ENCODE assay signal across 10 cellular contexts in genomic region chr4:148044889-148045352, GRCh38.
DNase-seq lines count a peak whose midpoint lies in the region; ATAC-seq, FAIRE-seq and TF ChIP-seq lines count a peak whose summit lies in the region.
"Had no signal": no experiment of that assay in that cellular context is flagged by ENCODE, and none has a peak within 500 bp of the region (broad histone marks: within the 10 kb centered on the region; RNA-seq: fewer than 3 reads in every experiment).

No MANE protein-coding gene starts in this region.

- peak; percentile 44 for ATAC-seq in left lobe of liver

- DNase-seq in GM18507 (ENCODE audit: extremely low spot score, insufficient read length, low read depth), result peak; percentile 17
- no peak for DNase-seq in HFFc6
- DNase-seq in NB4 (ENCODE audit: low read depth), result peak; percentile 11
- DNase-seq in left lobe of liver (ENCODE audit: low spot score), result no peak
- no peak for DNase-seq in superior temporal gyrus (ENCODE audit: extremely low spot score)
- no peak for DNase-seq in AG20443 (ENCODE audit: low spot score)
- DNase-seq in DMS153 (lab: John Stamatoyannopoulos, UW), result no peak
- DNase-seq in cortex of kidney (lab: John Stamatoyannopoulos, UW), result no peak

- no peak overlapping the region for H3K4me3 ChIP-seq in NB4 (ENCODE audit: low read depth, low read length)

- peaks cover 15% of the 10 kb centered on the region for H3K36me3 Mint-ChIP-seq in HFFc6 (ENCODE audit: low read depth)
- H3K36me3 Mint-ChIP-seq: IgD-negative memory B cell had no signal

- TF ChIP-seq POLR2A in NB4 (IDR thresholded peaks at IDR 0.05; ENCODE audit: extremely low read depth, insufficient read length), result no peak

- no peak overlapping the region for H3K4me3 Mint-ChIP-seq in HFFc6
- H3K4me3 Mint-ChIP-seq: IgD-negative memory B cell had no signal

- peaks cover 2% of the 10 kb centered on the region; the same call in 1 of the 2 replicates for H3K27me3 Mint-ChIP-seq in HFFc6 (ENCODE audit: insufficient read depth)

- H3K9me3 Mint-ChIP-seq in HFFc6, result no peaks in the 10 kb centered on the region
- H3K9me3 Mint-ChIP-seq: IgD-negative memory B cell had no signal

- no peaks in the 10 kb centered on the region for H3K4me1 Mint-ChIP-seq in HFFc6 (ENCODE audit: low read depth)

- TF ChIP-seq CTCF in HFFc6 (IDR thresholded peaks at IDR 0.05) (peak; percentile 31), NB4 (IDR thresholded peaks at IDR 0.05; ENCODE audit: low read depth, low read length) (no peak)

- H3K27ac Mint-ChIP-seq in HFFc6, result no peak overlapping the region

- peak; percentile 84 for FAIRE-seq in GM18507 (lab: Jason Lieb, UNC)
- FAIRE-seq: endometrium had no signal

Comparison
In these comparisons a context has a peak if more than half of its experiments do, and no peak if none do; other contexts are left out.
1. DNase-seq: peak in GM18507 (single experiment) and NB4 (single experiment); none in HFFc6 (single experiment), left lobe of liver (single experiment), superior temporal gyrus (single experiment), AG20443 (single experiment), DMS153 (single experiment) and cortex of kidney (single experiment).